In genomic region chr10:123573236-123574147, GRCh38 we compare ENCODE assay signal across 8 cellular contexts.
DNase-seq lines count a peak whose midpoint lies in the region; ATAC-seq and TF ChIP-seq lines count a peak whose summit lies in the region.

No MANE protein-coding gene starts in this region.

- no peaks in the 10 kb centered on the region for H3K79me2 ChIP-seq in hepatocyte

- CTCF ChIA-PET in AG04450 (lab: Charles Lee) = interaction anchor here (1.0 kb wide), 1 partner anchor 394 kb away, joined by 3 read pairs; no protein-coding TSS in a partner anchor

- TF ChIP-seq CTCF in AG04450 (IDR thresholded peaks at IDR 0.05; ENCODE audit: low read depth, low read length) (peak; percentile 27; the same call in 1 of the 2 replicates), GM13976 (IDR thresholded peaks at IDR 0.05; ENCODE audit: borderline replicate concordance, control extremely low read depth, extremely low read depth, insufficient read depth, missing control alignments) (peak; percentile 74), hepatocyte (IDR thresholded peaks at IDR 0.05; ENCODE audit: poor library complexity) (peak; percentile 46)

- H3K27me3 ChIP-seq in AG04450 (ENCODE audit: control insufficient read depth, insufficient read depth, low read length) = no peaks in the 10 kb centered on the region
- H3K27me3 ChIP-seq in hepatocyte = peaks cover 29% of the 10 kb centered on the region

- ATAC-seq in HG03196 (IDR thresholded peaks at IDR 0.05; ENCODE audit: unreplicated experiment) = no peak

- H3K36me3 ChIP-seq in hepatocyte (replicated peaks; ENCODE audit: insufficient read depth, low read depth) = no peaks in the 10 kb centered on the region

- no peak overlapping the region for H2AFZ ChIP-seq in hepatocyte

- H4K20me1 ChIP-seq in hepatocyte (ENCODE audit: insufficient read depth, poor library complexity, severe bottlenecking) = no peaks in the 10 kb centered on the region

- H3K9me3 ChIP-seq in AG04450 (ENCODE audit: control insufficient read depth, insufficient read depth, low read length) = peaks cover 30% of the 10 kb centered on the region
- no peaks in the 10 kb centered on the region for H3K9me3 ChIP-seq in hepatocyte (ENCODE audit: low read depth)

- H3K4me2 ChIP-seq in hepatocyte = no peak overlapping the region

- H3K4me3 ChIP-seq in AG04450 (ENCODE audit: low read depth, low read length) = no peak overlapping the region
- H3K4me3 ChIP-seq in hepatocyte = no peak overlapping the region

- in situ Hi-C loops in GM13976 (cut with MboI; ENCODE audit: low sequenced_read_pairs, unreplicated experiment) = no loop called here

- no peaks in the 10 kb centered on the region for H3K4me1 ChIP-seq in hepatocyte (ENCODE audit: insufficient read depth)

- DNase-seq in AG04450 (ENCODE audit: low read depth, low spot score) = no peak
- DNase-seq in GM13976 (ENCODE audit: low spot score) = peak; percentile 75
- DNase-seq in NCI-H460 (ENCODE audit: extremely low read depth, low read depth) = peak; percentile 45
- DNase-seq in activated T-cell treated with anti-CD3 and anti-CD28 coated beads for 48 hours (ENCODE audit: low read depth) = peak; percentile 33
- peak; percentile 69 for DNase-seq in hepatocyte (ENCODE audit: low spot score)
- peak; percentile 14 to 26 (median 19) for DNase-seq in stimulated activated CD4-positive, alpha-beta T cell treated with anti-CD3 and anti-CD28 coated beads, TNF-alpha, amount 100 ng/mL, for 48 hours (ENCODE audit: low read depth in 3 of 3)
- no peak for DNase-seq in central memory CD4-positive, alpha-beta T cell

- H3K27ac ChIP-seq in AG04450 (ENCODE audit: low read depth, low read length) = no peak overlapping the region
- H3K27ac ChIP-seq in hepatocyte = no peak overlapping the region

- POLR2A ChIA-PET in AG04450 (lab: Yijun Ruan, JAX) = no interaction called here

- H3K9me2 ChIP-seq in hepatocyte (replicated peaks; ENCODE audit: insufficient read depth) = no peaks in the 10 kb centered on the region

- WGBS in hepatocyte (ENCODE audit: low lambda C conversion rate, missing lambda C conversion rate) = 30% methylated on average over 8 of the region's 9 CpGs

Comparison
In these comparisons a context has a peak if more than half of its experiments do, and no peak if none do; other contexts are left out.
1. DNase-seq: peak in GM13976 (single experiment), NCI-H460 (single experiment), activated T-cell treated with anti-CD3 and anti-CD28 coated beads for 48 hours (single experiment), hepatocyte (single experiment) and stimulated activated CD4-positive, alpha-beta T cell treated with anti-CD3 and anti-CD28 coated beads, TNF-alpha, amount 100 ng/mL, for 48 hours (3 of 3); none in AG04450 (single experiment) and central memory CD4-positive, alpha-beta T cell (single experiment).
2. Peak in every context shown above with its lines, with median percentiles within 50 percentile points of each other: CTCF ChIP-seq.